In the genomic region with DNA sequence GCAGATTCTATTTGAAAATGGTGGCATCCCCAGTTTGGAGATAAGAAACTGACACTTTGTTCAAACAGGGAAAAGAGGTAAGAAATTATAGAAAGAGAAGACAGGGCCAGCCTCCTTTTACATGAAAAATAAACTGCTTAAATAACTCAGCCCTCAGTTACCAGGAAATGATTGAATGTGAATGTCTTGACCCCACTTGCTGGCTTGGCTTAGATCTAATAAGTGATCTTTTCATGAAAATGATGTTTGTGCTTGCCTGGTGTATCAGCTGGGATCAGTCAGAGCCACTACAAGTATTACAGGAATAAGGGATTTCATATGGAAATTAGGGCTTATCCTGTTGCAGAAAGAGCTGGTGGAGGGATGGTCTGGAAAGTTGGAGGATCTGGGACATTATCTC, we compare ENCODE assay signal across 8 cellular contexts.
"Had no signal": no experiment of that assay in that cellular context is flagged by ENCODE, and none has a peak within 500 bp of the region (broad histone marks: within the 10 kb centered on the region; RNA-seq: fewer than 3 reads in every experiment).

No MANE protein-coding gene starts in this region.

- H3K4me3 Mint-ChIP-seq: HFFc6 had no signal

- ATAC-seq: HCT116, K562 had no signal

- H3K4me3 ChIP-seq: GM23248, HAP-1, K562 had no signal

- H3K9me3 Mint-ChIP-seq: HFFc6 had no signal

- DNase-seq: GM23248, GOT3, H7, HFFc6, IMR-90 had no signal

- H3K27ac Mint-ChIP-seq: HFFc6 had no signal
